In genomic region chr2:19195681-19196080, GRCh38 we compare ENCODE assay signal across 12 cellular contexts.
"Had no signal": no experiment of that assay in that cellular context is flagged by ENCODE, and none has a peak within 500 bp of the region (broad histone marks: within the 10 kb centered on the region; RNA-seq: fewer than 3 reads in every experiment).

No MANE protein-coding gene starts in this region.

- H3K27me3 ChIP-seq: heart left ventricle, ovary, stomach had no signal

- FAIRE-seq: frontal cortex, islet of Langerhans had no signal

- H3K36me3 ChIP-seq: heart left ventricle, left ventricle myocardium inferior, ovary, stomach, thoracic aorta had no signal

- H3K27ac ChIP-seq: heart left ventricle, left ventricle myocardium inferior, ovary, stomach, thoracic aorta had no signal

- DNase-seq: activated CD4-positive, alpha-beta T cell treated with anti-CD3 and anti-CD28 coated beads, Interleukin-2, amount 10 ng/mL, durations not matched to agents 7 days and 5 days; amygdala; endodermal cell; heart left ventricle; left ventricle myocardium inferior; ovary; stimulated activated CD4-positive, alpha-beta T cell treated with anti-CD3 and anti-CD28 coated beads, Interleukin-4, amount 100 ng/mL, for 4 hours; stomach had no signal

- H3K4me1 ChIP-seq: heart left ventricle, left ventricle myocardium inferior, stomach had no signal

- H3K9me3 ChIP-seq: ovary, stomach, thoracic aorta had no signal

- H3K4me3 ChIP-seq: heart left ventricle, left ventricle myocardium inferior, ovary, stomach, thoracic aorta had no signal

- ATAC-seq: heart left ventricle, WTC11 had no signal
